ENCODE assay signal across 8 cellular contexts in genomic region chr1:234544094-234544579, GRCh38.
DNase-seq lines count a peak whose midpoint lies in the region; ATAC-seq and TF ChIP-seq lines count a peak whose summit lies in the region.

No MANE protein-coding gene starts in this region.

- no peak overlapping the region for H3K4me3 Mint-ChIP-seq in MCF 10A (ENCODE audit: unreplicated experiment)

- no peaks in the 10 kb centered on the region for H3K36me3 ChIP-seq in KOPT-K1 (ENCODE audit: insufficient read depth, low read length)
- H3K36me3 ChIP-seq in SK-N-SH (replicated peaks in 1 of 2; ENCODE audit: control insufficient read depth in 1 of 2, insufficient read depth in 2 of 2, low read length in 1 of 2), result no peaks in the 10 kb centered on the region
- H3K36me3 ChIP-seq in kidney epithelial cell (ENCODE audit: control insufficient read depth, insufficient read depth, low read length), result no peaks in the 10 kb centered on the region

- peak overlapping the region; percentile 16; the same call in 1 of the 2 replicates for H2AFZ ChIP-seq in SK-N-SH (ENCODE audit: low read depth)

- peak overlapping the region; percentile 31; the same call in 1 of the 2 replicates for H3K4me2 ChIP-seq in SK-N-SH

- no peak overlapping the region; a peak in 1 of 4 replicates for H3K4me3 ChIP-seq in SK-N-SH (ENCODE audit: low read depth in 2 of 2, low read length in 1 of 2)
- no peak overlapping the region for H3K4me3 ChIP-seq in kidney epithelial cell (ENCODE audit: low read depth, low read length)

- no peaks in the 10 kb centered on the region for H3K79me2 ChIP-seq in SK-N-SH (ENCODE audit: insufficient read depth)

- DNase-seq in AG20443 (ENCODE audit: low spot score), result peak; percentile 67
- peak; percentile 86 for DNase-seq in SK-N-SH
- DNase-seq in MCF 10A (ENCODE audit: unreplicated experiment), result peak; percentile 96
- peak; percentile 77 for DNase-seq in kidney epithelial cell (ENCODE audit: low read depth)
- peak; percentile 35 to 38 for DNase-seq in stimulated activated CD4-positive, alpha-beta T cell treated with anti-CD3 and anti-CD28 coated beads, Interleukin-15, amount 100 ng/mL, for 48 hours (ENCODE audit: low read depth in 2 of 2)

- POLR2A ChIA-PET in SK-N-SH (lab: Yijun Ruan, JAX) (interaction anchor here (0.5 to 6.6 kb wide), 18 partner anchors 9 to 540 kb away, joined by 3 to 53 read pairs (median 10); partner anchors contain the start of genes IRF2BP2 and TARBP1), MCF 10A (lab: Yijun Ruan, JAX) (interaction anchor here (0.7 to 19.7 kb wide), 23 partner anchors 9 to 960 kb away, joined by 3 to 467 read pairs (median 4); partner anchors contain the start of gene B3GALNT2)

- peak; percentile 88 to 94 for TF ChIP-seq EP300 in SK-N-SH (IDR thresholded peaks at IDR 0.05; ENCODE audit: borderline replicate concordance in 1 of 2, low read depth in 1 of 2, low read length in 1 of 2)

- peaks cover 12% of the 10 kb centered on the region for H3F3A ChIP-seq in SK-N-SH (replicated peaks; ENCODE audit: insufficient read depth)

- H3K9me3 ChIP-seq in KOPT-K1 (ENCODE audit: insufficient read depth, low read length, poor library complexity, severe bottlenecking) (no peaks in the 10 kb centered on the region), SK-N-SH (no peaks in the 10 kb centered on the region)

- H3K36me3 Mint-ChIP-seq in MCF 10A (ENCODE audit: insufficient read depth, unreplicated experiment), result no peaks in the 10 kb centered on the region

- H4K20me1 ChIP-seq in SK-N-SH (ENCODE audit: insufficient read depth), result no peaks in the 10 kb centered on the region

- H3K27ac Mint-ChIP-seq in MCF 10A (ENCODE audit: low read depth, unreplicated experiment), result peak overlapping the region; percentile 80

- intact Hi-C loops in MCF 10A (cut with micrococcal nuclease), result loop anchor here (1.0 to 10.0 kb wide), 2 partner anchors 29 to 1359 kb away; no protein-coding TSS in a partner anchor

- no peak for ATAC-seq in GM19467 (IDR thresholded peaks at IDR 0.05; ENCODE audit: unreplicated experiment)
- no peak for ATAC-seq in GM21367 (IDR thresholded peaks at IDR 0.05; ENCODE audit: unreplicated experiment)

- no peaks in the 10 kb centered on the region for H3K27me3 Mint-ChIP-seq in MCF 10A (ENCODE audit: insufficient read depth, unreplicated experiment)

- H3K9ac ChIP-seq in SK-N-SH, result peak overlapping the region; percentile 23; the same call in 1 of the 2 replicates

- no peaks in the 10 kb centered on the region for H3K9me2 ChIP-seq in SK-N-SH

- H3K9me3 Mint-ChIP-seq in MCF 10A (ENCODE audit: unreplicated experiment), result no peaks in the 10 kb centered on the region

- BruUV-seq in MCF 10A (replicated peaks; lab: Mats Ljungman, UMichigan), result no TSS peak

- peak overlapping the region; percentile 22 for H3K27ac ChIP-seq in KOPT-K1 (ENCODE audit: low read depth, low read length, poor library complexity, severe bottlenecking)
- peak overlapping the region; percentile 92 to 100 for H3K27ac ChIP-seq in SK-N-SH (ENCODE audit: low read depth in 2 of 2, low read length in 1 of 2)

- peak; percentile 30; the same call in 1 of the 2 replicates for TF ChIP-seq RAD21 in SK-N-SH (IDR thresholded peaks at IDR 0.05; ENCODE audit: low read length)

- peaks cover 23 to 67% of the 10 kb centered on the region in 2 experiments for H3K4me1 ChIP-seq in SK-N-SH (ENCODE audit: control insufficient read depth in 1 of 2, insufficient read depth in 2 of 2, low read depth in 1 of 2, low read length in 1 of 2)

- TF ChIP-seq CTCF in SK-N-SH (IDR thresholded peaks at IDR 0.05) (no peak), MCF 10A (IDR thresholded peaks at IDR 0.05; ENCODE audit: unreplicated experiment) (no peak), kidney epithelial cell (IDR thresholded peaks at IDR 0.05; ENCODE audit: insufficient read depth, low read length, poor library complexity, severe bottlenecking) (no peak)

- H3K4me1 Mint-ChIP-seq in MCF 10A (ENCODE audit: insufficient read depth, unreplicated experiment), result peaks cover 36% of the 10 kb centered on the region

- CTCF ChIA-PET in SK-N-SH (lab: Yijun Ruan, JAX) (interaction anchor here (0.6 to 4.6 kb wide), 25 partner anchors 9 to 549 kb away, joined by 3 to 37 read pairs (median 5); partner anchors contain the start of gene IRF2BP2), MCF 10A (lab: Yijun Ruan, JAX) (interaction anchor here (0.6 to 4.8 kb wide), 16 partner anchors 10 to 1470 kb away, joined by 3 to 26 read pairs (median 4); no protein-coding TSS in a partner anchor)

- 11% methylated on average over 6 of the region's 6 CpGs for WGBS in SK-N-SH (ENCODE audit: low lambda C conversion rate)

- no peaks in the 10 kb centered on the region for H3K27me3 ChIP-seq in SK-N-SH (ENCODE audit: insufficient read depth)
- no peaks in the 10 kb centered on the region for H3K27me3 ChIP-seq in kidney epithelial cell (ENCODE audit: control insufficient read depth, insufficient read depth, low read length)

TF ChIP-seq in SK-N-SH, 30 proteins besides CTCF, POLR2A, EP300 and RAD21 (continues in another document):
- TF ChIP-seq RCOR1 (IDR thresholded peaks at IDR 0.05; ENCODE audit: low read length) (peak; percentile 84), EZH2phosphoT487 (IDR thresholded peaks at IDR 0.05; ENCODE audit: borderline replicate concordance, low read depth) (no peak), RXRA (IDR thresholded peaks at IDR 0.05; ENCODE audit: borderline replicate concordance, low read depth) (peak; percentile 55; the same call in 1 of the 2 replicates), TAF1 (IDR thresholded peaks at IDR 0.05; ENCODE audit: borderline replicate concordance, low read depth, low read length) (peak; percentile 62), TCF12 (IDR thresholded peaks at IDR 0.05) (peak; percentile 97), CHD2 (IDR thresholded peaks at IDR 0.05; ENCODE audit: low read length, partially characterized antibody) (peak; percentile 18), GABPA (IDR thresholded peaks at IDR 0.05; ENCODE audit: low read depth) (no peak), USF1 (IDR thresholded peaks at IDR 0.05; ENCODE audit: borderline replicate concordance, low read depth) (no peak), FOSL2 (IDR thresholded peaks at IDR 0.05; ENCODE audit: borderline replicate concordance, low read depth) (peak; percentile 79; the same call in 1 of the 2 replicates), FOXJ3 (CRISPR knock-in tag; IDR thresholded peaks at IDR 0.05) (peak; percentile 87), GATA2 (CRISPR knock-in tag; IDR thresholded peaks at IDR 0.05) (peak; percentile 75), PBX3 (IDR thresholded peaks at IDR 0.05) (peak; percentile 89), ELF1 (IDR thresholded peaks at IDR 0.05) (no peak), NRF1 (IDR thresholded peaks at IDR 0.05; ENCODE audit: low read depth, low read length) (no peak), MAX (IDR thresholded peaks at IDR 0.05; ENCODE audit: low read depth) (peak; percentile 94), YY1 (IDR thresholded peaks at IDR 0.05; ENCODE audit: low read depth) (no peak), MEF2A (IDR thresholded peaks at IDR 0.05; ENCODE audit: borderline replicate concordance, low read depth) (no peak)
- TF ChIP-seq, protein P1, sequence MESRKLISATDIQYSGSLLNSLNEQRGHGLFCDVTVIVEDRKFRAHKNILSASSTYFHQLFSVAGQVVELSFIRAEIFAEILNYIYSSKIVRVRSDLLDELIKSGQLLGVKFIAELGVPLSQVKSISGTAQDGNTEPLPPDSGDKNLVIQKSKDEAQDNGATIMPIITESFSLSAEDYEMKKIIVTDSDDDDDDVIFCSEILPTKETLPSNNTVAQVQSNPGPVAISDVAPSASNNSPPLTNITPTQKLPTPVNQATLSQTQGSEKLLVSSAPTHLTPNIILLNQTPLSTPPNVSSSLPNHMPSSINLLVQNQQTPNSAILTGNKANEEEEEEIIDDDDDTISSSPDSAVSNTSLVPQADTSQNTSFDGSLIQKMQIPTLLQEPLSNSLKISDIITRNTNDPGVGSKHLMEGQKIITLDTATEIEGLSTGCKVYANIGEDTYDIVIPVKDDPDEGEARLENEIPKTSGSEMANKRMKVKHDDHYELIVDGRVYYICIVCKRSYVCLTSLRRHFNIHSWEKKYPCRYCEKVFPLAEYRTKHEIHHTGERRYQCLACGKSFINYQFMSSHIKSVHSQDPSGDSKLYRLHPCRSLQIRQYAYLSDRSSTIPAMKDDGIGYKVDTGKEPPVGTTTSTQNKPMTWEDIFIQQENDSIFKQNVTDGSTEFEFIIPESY (IDR thresholded peaks at IDR 0.05; ENCODE audit: borderline replicate concordance, low read depth), result 0 out of 2 replicates have a peak, but pooled peaks have one; percentile 8
- TF ChIP-seq, protein P2, sequence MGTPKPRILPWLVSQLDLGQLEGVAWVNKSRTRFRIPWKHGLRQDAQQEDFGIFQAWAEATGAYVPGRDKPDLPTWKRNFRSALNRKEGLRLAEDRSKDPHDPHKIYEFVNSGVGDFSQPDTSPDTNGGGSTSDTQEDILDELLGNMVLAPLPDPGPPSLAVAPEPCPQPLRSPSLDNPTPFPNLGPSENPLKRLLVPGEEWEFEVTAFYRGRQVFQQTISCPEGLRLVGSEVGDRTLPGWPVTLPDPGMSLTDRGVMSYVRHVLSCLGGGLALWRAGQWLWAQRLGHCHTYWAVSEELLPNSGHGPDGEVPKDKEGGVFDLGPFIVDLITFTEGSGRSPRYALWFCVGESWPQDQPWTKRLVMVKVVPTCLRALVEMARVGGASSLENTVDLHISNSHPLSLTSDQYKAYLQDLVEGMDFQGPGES (IDR thresholded peaks at IDR 0.05; ENCODE audit: low read depth, low read length), result no peak

Comparison
In these comparisons a context has a peak if more than half of its experiments do, and no peak if none do; other contexts are left out.
1. DNase-seq: peak in every context shown above with its lines; median percentile 96 in MCF 10A; 86 in SK-N-SH; 77 in kidney epithelial cell; 67 in AG20443; 36 in stimulated activated CD4-positive, alpha-beta T cell treated with anti-CD3 and anti-CD28 coated beads, Interleukin-15, amount 100 ng/mL, for 48 hours.